8 cellular contexts compared by ENCODE assay signal in the genomic region with DNA sequence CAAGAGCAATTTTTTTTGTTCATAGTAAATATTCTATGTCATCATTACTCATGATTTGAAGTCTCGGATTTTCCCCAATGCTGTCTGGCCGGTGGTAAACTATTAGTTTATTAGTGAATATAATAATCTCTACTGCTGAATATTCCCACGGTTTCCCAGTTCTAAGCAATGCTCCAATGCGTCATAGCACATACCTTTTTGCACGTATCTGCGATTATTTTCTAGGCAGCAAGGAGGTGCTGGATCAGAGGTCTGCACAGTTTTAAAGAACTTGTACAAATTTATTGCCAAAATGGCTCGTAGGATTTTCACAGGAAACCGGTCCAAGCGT. TPM values are rescaled to one million over a fixed set of nuclear protein-coding genes. Genes with fewer than 3 reads are reported as not detected.
A peak's percentile ranks its signal among the peaks of the same experiment; 100 is the strongest.
DNase-seq lines count a peak whose midpoint lies in the region; ATAC-seq and TF ChIP-seq lines count a peak whose summit lies in the region.

No MANE protein-coding gene starts in this region.

- H3K9ac ChIP-seq in skeletal muscle satellite cell (ENCODE audit: low read depth, low read length), result no peak overlapping the region

- H3K27me3 Mint-ChIP-seq in activated B cell treated with CpG ODN at 0.5 μM for 24 hours (peaks cover 22% of the 10 kb centered on the region), glutamatergic neuron (ENCODE audit: unreplicated experiment) (peaks cover 4% of the 10 kb centered on the region)

- POLR2A ChIA-PET in activated B cell treated with CpG ODN at 0.5 μM for 24 hours (lab: Charles Lee), result interaction anchor here (1.4 kb wide), 1 partner anchor 29 kb away, joined by 4 read pairs; no protein-coding TSS in a partner anchor

- no peaks in the 10 kb centered on the region for H3K9me3 Mint-ChIP-seq in activated B cell treated with CpG ODN at 0.5 μM for 24 hours
- H3K9me3 Mint-ChIP-seq in glutamatergic neuron (ENCODE audit: unreplicated experiment), result peaks cover 6% of the 10 kb centered on the region

- H3K27me3 ChIP-seq in skeletal muscle satellite cell (ENCODE audit: control insufficient read depth, insufficient read depth, low read length), result peaks cover 31% of the 10 kb centered on the region

- peaks cover 9% of the 10 kb centered on the region for H3K4me1 ChIP-seq in skeletal muscle satellite cell (ENCODE audit: control insufficient read depth, insufficient read depth, low read length)

- H3K4me3 ChIP-seq in skeletal muscle satellite cell (ENCODE audit: low read length), result peak overlapping the region; percentile 54

- CTCF ChIA-PET in activated B cell treated with CpG ODN at 0.5 μM for 24 hours (lab: Charles Lee), result interaction anchor here (1.7 kb wide), 1 partner anchor 70 kb away, joined by 4 read pairs; no protein-coding TSS in a partner anchor

- TF ChIP-seq CTCF in activated B cell treated with CpG ODN at 0.5 μM for 24 hours (IDR thresholded peaks at IDR 0.05), result no peak
- no peak for TF ChIP-seq CTCF in glutamatergic neuron (IDR thresholded peaks at IDR 0.05; ENCODE audit: partially characterized antibody, unreplicated experiment)

- H3K4me1 Mint-ChIP-seq in activated B cell treated with CpG ODN at 0.5 μM for 24 hours (peaks cover 9% of the 10 kb centered on the region), glutamatergic neuron (ENCODE audit: low read depth, unreplicated experiment) (peaks cover 2% of the 10 kb centered on the region)

- H3K27ac Mint-ChIP-seq in activated B cell treated with CpG ODN at 0.5 μM for 24 hours (no peak overlapping the region), glutamatergic neuron (ENCODE audit: unreplicated experiment) (no peak overlapping the region)

- DNase-seq in activated B cell treated with CpG ODN at 0.5 μM for 24 hours, result no peak
- no peak for DNase-seq in glutamatergic neuron
- DNase-seq in activated CD8-positive, alpha-beta memory T cell treated with anti-CD3 and anti-CD28 coated beads for 24 hours, result no peak
- no peak for DNase-seq in epidermal melanocyte (ENCODE audit: insufficient read length, low spot score)
- no peak for DNase-seq in activated effector memory CD4-positive, alpha-beta T cell treated with Interleukin-2 at 50 U/mL for 16 hours

- peak; percentile 16 for ATAC-seq in GM18907 (IDR thresholded peaks at IDR 0.05; ENCODE audit: unreplicated experiment)
- no peak for ATAC-seq in activated B cell treated with CpG ODN at 0.5 μM for 24 hours (ENCODE audit: low read depth)
- ATAC-seq in GM21360 (IDR thresholded peaks at IDR 0.05; ENCODE audit: unreplicated experiment), result no peak

- no peaks in the 10 kb centered on the region for H3K9me3 ChIP-seq in skeletal muscle satellite cell (replicated peaks; ENCODE audit: low read length)

- H3K4me3 Mint-ChIP-seq in activated B cell treated with CpG ODN at 0.5 μM for 24 hours (peak overlapping the region; percentile 36), glutamatergic neuron (ENCODE audit: unreplicated experiment) (peak overlapping the region; percentile 25)

- H3K4me2 ChIP-seq in skeletal muscle satellite cell (ENCODE audit: low read length), result peak overlapping the region; percentile 79

- H3K36me3 Mint-ChIP-seq in activated B cell treated with CpG ODN at 0.5 μM for 24 hours (ENCODE audit: low read depth), result no peaks in the 10 kb centered on the region
- H3K36me3 Mint-ChIP-seq in glutamatergic neuron (ENCODE audit: unreplicated experiment), result no peaks in the 10 kb centered on the region

- intact Hi-C loops in activated B cell treated with CpG ODN at 0.5 μM for 24 hours (cut with micrococcal nuclease), result no loop called here

- no peaks in the 10 kb centered on the region for H3K36me3 ChIP-seq in skeletal muscle satellite cell (ENCODE audit: insufficient read depth, low read length)

RNA-seq across cellular contexts. Expression of gene TCF7, which starts 43.9 kb away (rescaled TPM):
- total RNA-seq in activated B cell treated with CpG ODN at 0.5 μM for 24 hours (13.2 and 15.8 TPM in 2 replicates), glutamatergic neuron (ENCODE audit: unreplicated experiment) (5.8 TPM)
- 3.1 and 3.8 TPM in 2 replicates for total RNA-seq in skeletal muscle satellite cell (2012; rRNA removed)
